ENCODE assay signal across 1 cellular context in the genomic region with DNA sequence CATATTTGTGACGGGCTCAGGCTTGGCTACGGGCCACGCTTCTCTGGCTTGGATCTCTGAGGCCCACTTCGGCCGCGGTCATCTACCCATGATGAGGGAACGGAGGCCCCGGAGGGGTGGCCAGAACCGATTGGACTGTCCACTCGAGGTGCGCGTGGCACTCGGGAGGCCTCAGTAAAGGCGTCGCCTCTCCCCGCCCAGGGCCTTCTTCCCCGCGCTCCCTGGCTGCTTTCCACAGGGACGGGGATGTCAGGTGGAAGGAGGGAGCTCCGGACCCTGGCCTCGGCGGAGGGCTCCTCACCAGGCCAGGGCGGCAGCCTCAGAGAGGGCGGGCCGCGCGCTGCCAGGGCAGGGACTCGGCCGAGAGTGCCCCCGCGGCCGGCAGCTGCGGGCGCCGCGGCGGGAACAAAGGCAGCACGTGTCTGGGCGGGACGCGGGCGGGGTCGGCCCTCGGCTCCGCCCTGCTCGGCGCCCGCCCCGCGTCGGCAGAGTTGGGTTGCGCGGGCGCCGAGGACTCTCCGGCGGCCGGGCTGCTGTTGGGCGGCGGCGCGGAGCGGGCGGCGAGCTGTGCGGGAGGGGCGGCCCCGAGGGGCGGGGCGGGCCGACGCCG.
A peak's percentile ranks its signal among the peaks of the same experiment; 100 is the strongest.
TF ChIP-seq lines count a peak whose summit lies in the region.

No MANE protein-coding gene starts in this region.

TF ChIP-seq in K562, 482 proteins besides CTCF, POLR2A, EP300 and RAD21 (continued from another document):
- TF ChIP-seq, protein P1, sequence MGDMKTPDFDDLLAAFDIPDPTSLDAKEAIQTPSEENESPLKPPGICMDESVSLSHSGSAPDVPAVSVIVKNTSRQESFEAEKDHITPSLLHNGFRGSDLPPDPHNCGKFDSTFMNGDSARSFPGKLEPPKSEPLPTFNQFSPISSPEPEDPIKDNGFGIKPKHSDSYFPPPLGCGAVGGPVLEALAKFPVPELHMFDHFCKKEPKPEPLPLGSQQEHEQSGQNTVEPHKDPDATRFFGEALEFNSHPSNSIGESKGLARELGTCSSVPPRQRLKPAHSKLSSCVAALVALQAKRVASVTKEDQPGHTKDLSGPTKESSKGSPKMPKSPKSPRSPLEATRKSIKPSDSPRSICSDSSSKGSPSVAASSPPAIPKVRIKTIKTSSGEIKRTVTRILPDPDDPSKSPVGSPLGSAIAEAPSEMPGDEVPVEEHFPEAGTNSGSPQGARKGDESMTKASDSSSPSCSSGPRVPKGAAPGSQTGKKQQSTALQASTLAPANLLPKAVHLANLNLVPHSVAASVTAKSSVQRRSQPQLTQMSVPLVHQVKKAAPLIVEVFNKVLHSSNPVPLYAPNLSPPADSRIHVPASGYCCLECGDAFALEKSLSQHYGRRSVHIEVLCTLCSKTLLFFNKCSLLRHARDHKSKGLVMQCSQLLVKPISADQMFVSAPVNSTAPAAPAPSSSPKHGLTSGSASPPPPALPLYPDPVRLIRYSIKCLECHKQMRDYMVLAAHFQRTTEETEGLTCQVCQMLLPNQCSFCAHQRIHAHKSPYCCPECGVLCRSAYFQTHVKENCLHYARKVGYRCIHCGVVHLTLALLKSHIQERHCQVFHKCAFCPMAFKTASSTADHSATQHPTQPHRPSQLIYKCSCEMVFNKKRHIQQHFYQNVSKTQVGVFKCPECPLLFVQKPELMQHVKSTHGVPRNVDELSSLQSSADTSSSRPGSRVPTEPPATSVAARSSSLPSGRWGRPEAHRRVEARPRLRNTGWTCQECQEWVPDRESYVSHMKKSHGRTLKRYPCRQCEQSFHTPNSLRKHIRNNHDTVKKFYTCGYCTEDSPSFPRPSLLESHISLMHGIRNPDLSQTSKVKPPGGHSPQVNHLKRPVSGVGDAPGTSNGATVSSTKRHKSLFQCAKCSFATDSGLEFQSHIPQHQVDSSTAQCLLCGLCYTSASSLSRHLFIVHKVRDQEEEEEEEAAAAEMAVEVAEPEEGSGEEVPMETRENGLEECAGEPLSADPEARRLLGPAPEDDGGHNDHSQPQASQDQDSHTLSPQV (IDR thresholded peaks at IDR 0.05): peak; percentile 74
